ENCODE assay signal across 8 cellular contexts in the genomic region with DNA sequence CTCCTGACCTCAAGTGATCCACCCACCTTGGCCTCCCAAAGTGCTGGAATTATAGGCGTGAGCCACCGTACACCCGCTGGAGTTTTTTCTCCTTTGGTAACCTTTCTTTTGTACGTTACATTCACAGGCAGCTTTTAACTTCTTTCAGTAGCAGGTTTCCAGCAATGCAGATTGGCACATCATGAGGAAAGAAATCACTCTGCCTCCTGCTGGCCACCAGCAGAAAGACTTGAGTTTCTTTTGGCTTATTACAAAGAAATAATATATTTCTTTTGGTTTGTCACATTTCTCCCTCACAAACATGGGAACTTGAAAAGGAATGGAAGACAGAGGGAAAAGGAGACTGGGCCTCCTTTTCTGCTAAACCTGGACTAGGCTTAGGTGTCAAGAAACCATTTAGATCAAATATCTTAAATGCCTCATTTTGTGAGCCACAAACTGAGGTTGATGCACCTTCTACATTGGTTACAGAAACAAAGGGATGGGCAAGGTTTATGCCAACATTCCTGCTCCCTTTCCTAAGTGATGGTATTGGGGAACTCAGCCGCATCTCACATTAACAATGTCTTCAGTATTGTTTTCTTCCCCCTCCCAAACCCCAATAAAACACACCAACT. TPM values are rescaled to one million over a fixed set of nuclear protein-coding genes. Genes with fewer than 3 reads are reported as not detected.
A peak's percentile ranks its signal among the peaks of the same experiment; 100 is the strongest.
DNase-seq lines count a peak whose midpoint lies in the region; ATAC-seq and TF ChIP-seq lines count a peak whose summit lies in the region.

No MANE protein-coding gene starts in this region.

- ATAC-seq in IMR-90 (ENCODE audit: low read depth) (peak; percentile 57), memory B cell (ENCODE audit: low read depth) (peak; percentile 79)

- H2BK5ac ChIP-seq in IMR-90 (ENCODE audit: low read depth, low read length, poor library complexity, severe bottlenecking): peak overlapping the region; percentile 48

- peak; percentile 79 for TF ChIP-seq CTCF in IMR-90 (conservative IDR thresholded peaks at IDR 0.05; ENCODE audit: low read depth, low read length)
- TF ChIP-seq CTCF in choroid plexus epithelial cell (conservative IDR thresholded peaks at IDR 0.05; ENCODE audit: low read depth, low read length): peak; percentile 83

- dilution Hi-C loops in IMR-90 (cut with HindIII; ENCODE audit: low sequenced_read_pairs, unreplicated experiment): no loop called here

- WGBS in IMR-90 (ENCODE audit: extremely low coverage in 2 of 2, insufficient read length in 1 of 2), 2 experiments: 80% methylated on average over 1 of the region's 5 CpGs; no CpG with 5 or more reads in 1 of the 2 experiments

- no peak overlapping the region for H2AK9ac ChIP-seq in IMR-90 (replicated peaks; ENCODE audit: low read depth, low read length, poor library complexity)

- H3K9me1 ChIP-seq in IMR-90 (ENCODE audit: insufficient read depth, low read length): no peaks in the 10 kb centered on the region

- H3K9me3 ChIP-seq in IMR-90 (ENCODE audit: control insufficient read depth, insufficient read depth, low read length): no peaks in the 10 kb centered on the region

- no peak overlapping the region for H3K18ac ChIP-seq in IMR-90 (ENCODE audit: low read depth, low read length)

- no peak overlapping the region for H4K91ac ChIP-seq in IMR-90 (ENCODE audit: insufficient read depth, low read depth, low read length)

- peak; percentile 30 for DNase-seq in Caki2 (ENCODE audit: low read depth)
- DNase-seq in IMR-90: peak; percentile 79
- DNase-seq in UCSD-AML1 (lab: John Stamatoyannopoulos, UW; ENCODE audit: unreplicated experiment): peak; percentile 24
- DNase-seq in choroid plexus epithelial cell (ENCODE audit: low read depth): peak; percentile 91
- DNase-seq in memory B cell (ENCODE audit: low spot score in 2 of 2): peak; percentile 46 to 58
- peak; percentile 30 for DNase-seq in stimulated activated naive CD4-positive, alpha-beta T cell treated with Interleukin-2 at 50 U/mL for 16 hours (lab: John Stamatoyannopoulos, UW)
- DNase-seq in cortex of kidney (lab: John Stamatoyannopoulos, UW): no peak
- DNase-seq in LoVo (ENCODE audit: low spot score): no peak

- peak overlapping the region; percentile 41; the same call in 1 of the 2 replicates for H2AK5ac ChIP-seq in IMR-90 (ENCODE audit: low read depth, low read length)

- peaks cover 22% of the 10 kb centered on the region for H3K4me1 Mint-ChIP-seq in memory B cell

- H2AFZ ChIP-seq in IMR-90 (replicated peaks; ENCODE audit: low read length, poor library complexity): no peak overlapping the region

- peak overlapping the region in 1 of 2 experiments; percentile 48; a peak in 1 of 4 replicates for H4K8ac ChIP-seq in IMR-90 (ENCODE audit: low read depth in 2 of 2, low read length in 2 of 2)

- H3K27me3 ChIP-seq in IMR-90 (ENCODE audit: control insufficient read depth, insufficient read depth, low read length): no peaks in the 10 kb centered on the region

- H3K36me3 Mint-ChIP-seq in memory B cell: peaks cover 35% of the 10 kb centered on the region

- H2BK120ac ChIP-seq in IMR-90 (ENCODE audit: low read depth, low read length): no peak overlapping the region

- H3K4ac ChIP-seq in IMR-90 (ENCODE audit: low read depth, low read length): no peak overlapping the region

- POLR2A ChIA-PET in IMR-90 (lab: Charles Lee; ENCODE audit: unreplicated experiment): no interaction called here

- H3K36me3 ChIP-seq in IMR-90 (ENCODE audit: control insufficient read depth, insufficient read depth, low read length): peaks cover 26% of the 10 kb centered on the region

- peak overlapping the region; percentile 34 for H3K4me3 Mint-ChIP-seq in memory B cell

- H3K9me3 Mint-ChIP-seq in memory B cell: no peaks in the 10 kb centered on the region

- H2BK15ac ChIP-seq in IMR-90 (ENCODE audit: low read depth, low read length): peak overlapping the region; percentile 68; the same call in 1 of the 3 replicates

- no peak for TF ChIP-seq POLR2A in IMR-90 (IDR thresholded peaks at IDR 0.05; ENCODE audit: low read depth, low read length)

- H3K27ac ChIP-seq in IMR-90 (ENCODE audit: insufficient read depth, low read length): no peak overlapping the region; the same call in 1 of the 2 replicates

- no TSS peak for BruUV-seq in IMR-90 (replicated peaks; lab: Mats Ljungman, UMichigan)

- CTCF ChIA-PET in IMR-90 (lab: Yijun Ruan, JAX): interaction anchor here (0.6 to 1.6 kb wide), 3 partner anchors 11 to 60 kb away, joined by 3 to 5 read pairs (median 5); no protein-coding TSS in a partner anchor

- in situ Hi-C loops in Caki2 (cut with HindIII; ENCODE audit: low pct_unique_long_range_greater_than_20kb, low sequenced_read_pairs): no loop called here
- in situ Hi-C loops in IMR-90 (cut with MboI; ENCODE audit: low sequenced_read_pairs): no loop called here

- intact Hi-C loops in IMR-90 (cut with micrococcal nuclease): loop anchor here (1.0 to 2.0 kb wide), 4 partner anchors 44 to 191 kb away; a partner anchor contains a TSS

- no peaks in the 10 kb centered on the region for H4K20me1 ChIP-seq in IMR-90 (ENCODE audit: insufficient read depth, low read length)

- no peaks in the 10 kb centered on the region for H3K27me3 Mint-ChIP-seq in memory B cell

- H2BK20ac ChIP-seq in IMR-90 (ENCODE audit: low read depth, low read length): no peak overlapping the region

- H4K5ac ChIP-seq in IMR-90 (ENCODE audit: low read depth, low read length): no peak overlapping the region

- peak; percentile 66 for TF ChIP-seq RAD21 in IMR-90 (IDR thresholded peaks at IDR 0.05; ENCODE audit: low read length)

- no peak overlapping the region for H3K14ac ChIP-seq in IMR-90 (replicated peaks; ENCODE audit: low read depth, low read length)

- H3K4me2 ChIP-seq in IMR-90 (ENCODE audit: low read depth, low read length): no peak overlapping the region

- H3K23ac ChIP-seq in IMR-90 (ENCODE audit: low read depth, low read length): 0 out of 2 replicates have a peak overlapping the region, but pooled peaks have one; percentile 50

- H3K9ac ChIP-seq in IMR-90 (ENCODE audit: low read depth, low read length): no peak overlapping the region

- H3K4me3 ChIP-seq in IMR-90 (ENCODE audit: insufficient read depth, low read depth, low read length) (no peak overlapping the region), choroid plexus epithelial cell (ENCODE audit: low read depth, low read length) (no peak overlapping the region)

- peak overlapping the region; percentile 84 for H3K27ac Mint-ChIP-seq in memory B cell

- H3K56ac ChIP-seq in IMR-90 (ENCODE audit: extremely low read depth, insufficient read depth, low read length): no peak overlapping the region

- H3K79me1 ChIP-seq in IMR-90 (ENCODE audit: low read depth in 1 of 2, low read length in 2 of 2): peaks cover 17 to 38% of the 10 kb centered on the region in 2 experiments

- H3K4me1 ChIP-seq in IMR-90 (ENCODE audit: control insufficient read depth, insufficient read depth, low read length): peaks cover 10% of the 10 kb centered on the region

TF ChIP-seq in IMR-90, 13 proteins besides CTCF, POLR2A, EP300 and RAD21:
- TF ChIP-seq NFE2L2 (IDR thresholded peaks at IDR 0.05; ENCODE audit: low read depth, low read length): no peak
- peak; percentile 74 for TF ChIP-seq CEBPB (IDR thresholded peaks at IDR 0.05; ENCODE audit: low read depth, low read length)
- no peak for TF ChIP-seq RCOR1 (IDR thresholded peaks at IDR 0.05; ENCODE audit: insufficient replicate concordance, low read length)
- peak; percentile 84 for TF ChIP-seq SMC3 (IDR thresholded peaks at IDR 0.05; ENCODE audit: low read depth, low read length)
- TF ChIP-seq BHLHE40 (IDR thresholded peaks at IDR 0.05; ENCODE audit: low read depth, low read length): no peak

RNA-seq across cellular contexts. Expression of a gene that starts 7.8 kb away (rescaled TPM):
- 111 and 143 TPM in 2 replicates for total RNA-seq in Caki2 (2014; rRNA removed; shearing (Covaris generic); ENCODE audit: low replicate concordance)
- 53.2 and 62.8 TPM in 2 replicates for total RNA-seq in IMR-90 (2012; rRNA removed)
- 89.4 and 96.5 TPM in 2 replicates for polyA plus RNA-seq in IMR-90 (2012; rRNA removed)
- polyA plus RNA-seq in IMR-90 (2012; cell fraction: cytosol; rRNA removed): 15.3 and 27.8 TPM in 2 replicates
- polyA plus RNA-seq in IMR-90 (2012; cell fraction: nucleus; rRNA removed; ENCODE audit: low replicate concordance): 6.4 and 30.3 TPM in 2 replicates

RNA-seq across cellular contexts. Expression of a gene that starts 42.2 kb away (rescaled TPM):
- 81.5 and 83.4 TPM in 2 replicates for total RNA-seq in Caki2 (2014; rRNA removed; shearing (Covaris generic); ENCODE audit: low replicate concordance)
- 142 and 212 TPM in 2 replicates for total RNA-seq in IMR-90 (2012; rRNA removed)
- polyA plus RNA-seq in IMR-90 (2012; rRNA removed): 79.5 and 88.4 TPM in 2 replicates
- 32.7 and 42.7 TPM in 2 replicates for polyA plus RNA-seq in IMR-90 (2012; cell fraction: cytosol; rRNA removed)
- 327 and 737 TPM in 2 replicates for polyA plus RNA-seq in IMR-90 (2012; cell fraction: nucleus; rRNA removed; ENCODE audit: low replicate concordance)

Comparison
In these comparisons a context has a peak if more than half of its experiments do, and no peak if none do; other contexts are left out.
1. DNase-seq: peak in Caki2 (single experiment), IMR-90 (single experiment), UCSD-AML1 (single experiment), choroid plexus epithelial cell (single experiment), memory B cell (2 of 2) and stimulated activated naive CD4-positive, alpha-beta T cell treated with Interleukin-2 at 50 U/mL for 16 hours (single experiment); none in cortex of kidney (single experiment) and LoVo (single experiment).